In the genomic region with DNA sequence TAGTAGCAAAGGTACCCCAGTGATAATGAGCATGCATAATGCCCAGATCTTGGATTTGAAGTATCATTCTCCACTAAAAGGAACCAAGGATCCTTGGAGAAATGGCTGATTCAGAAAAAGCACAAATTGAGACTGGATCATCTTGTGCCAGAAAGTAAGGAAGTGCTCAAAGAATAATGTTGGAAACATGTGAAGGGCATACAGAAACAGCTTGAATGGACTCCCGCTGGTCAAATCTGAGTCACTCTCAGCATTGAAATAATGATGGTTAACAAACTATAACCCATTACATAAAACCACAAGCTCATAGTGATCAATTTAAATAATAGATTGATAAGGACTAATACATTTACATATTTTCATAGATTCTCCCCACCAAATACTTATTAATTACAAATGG, we compare ENCODE assay signal across 22 cellular contexts.
"Had no signal": no experiment of that assay in that cellular context is flagged by ENCODE, and none has a peak within 500 bp of the region (broad histone marks: within the 10 kb centered on the region; RNA-seq: fewer than 3 reads in every experiment).

No MANE protein-coding gene starts in this region.

- H3K9ac ChIP-seq: SK-N-SH had no signal

- H3K4me3 ChIP-seq: SJSA1 had no signal

- ATAC-seq: HepG2 had no signal

- DNase-seq: IMR-90, Karpas-422, KG1, MM.1S, NCI-H1092 treated with DMSO at 0.1 percent for 48 hours, NCI-H1436, NCI-H187, NCI-H2029, NCI-H2081 treated with DMSO at 0.1 percent for 48 hours, NCI-H2171, NCI-H226, NCI-H446, NCI-H510A, NCI-H524 treated with DMSO at 0.1 percent for 48 hours, NCI-H69, NCI-H774, Right ventricle myocardium superior, RPMI8226, SIG-M5, SK-N-SH had no signal

- H3K27ac ChIP-seq: SJSA1 had no signal

- H3K9me3 ChIP-seq: SJSA1, SK-N-SH had no signal

- H3K4me2 ChIP-seq: SK-N-SH had no signal

- H3K27me3 ChIP-seq: SJSA1 had no signal
